ENCODE assay signal across 35 cellular contexts in the genomic region with DNA sequence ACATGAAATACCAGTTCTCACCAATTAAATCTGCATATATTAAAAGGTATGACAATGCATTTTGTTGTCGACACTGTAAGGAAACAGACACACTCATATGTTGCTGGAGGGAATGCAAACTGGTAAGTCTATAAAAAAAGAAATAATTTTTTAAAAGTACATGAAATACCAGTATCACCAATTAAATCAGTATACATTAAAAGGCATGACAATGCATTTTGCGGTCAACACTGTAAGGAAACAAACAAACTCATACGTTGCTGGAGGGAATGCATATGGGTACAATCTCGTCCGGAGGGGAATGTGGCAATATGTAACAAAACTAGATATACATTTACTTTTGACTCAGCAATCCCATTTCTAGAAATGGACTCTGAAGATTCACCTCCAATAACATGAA.
"Had no signal": no experiment of that assay in that cellular context is flagged by ENCODE, and none has a peak within 500 bp of the region (broad histone marks: within the 10 kb centered on the region; RNA-seq: fewer than 3 reads in every experiment).

No MANE protein-coding gene starts in this region.

- DNase-seq: Karpas-422, Kasumi-1, MG63, MM.1S, MV-4-11, NCI-H1048, NCI-H1092, NCI-H1092 treated with DMSO at 0.1 percent for 48 hours, NCI-H1105, NCI-H1105 treated with DMSO at 0.1 percent for 48 hours, NCI-H1417, NCI-H1417 treated with DMSO at 0.1 percent for 48 hours, NCI-H1436, NCI-H1436 treated with DMSO at 0.1 percent for 48 hours, NCI-H146, NCI-H1694, NCI-H1694 treated with DMSO at 0.1 percent for 48 hours, NCI-H187, NCI-H187 treated with DMSO at 0.1 percent for 48 hours, NCI-H1930, NCI-H2029, NCI-H2029 treated with DMSO at 0.1 percent for 48 hours, NCI-H2081, NCI-H2081 treated with DMSO at 0.1 percent for 48 hours, NCI-H2107, NCI-H2171, NCI-H2171 treated with DMSO at 0.1 percent for 48 hours, NCI-H2227 treated with DMSO at 0.1 percent for 48 hours, NCI-H226, NCI-H345, NCI-H446, NCI-H446 treated with DMSO at 0.1 percent for 48 hours, NCI-H510A, NCI-H510A treated with DMSO at 0.1 percent for 48 hours, NCI-H524 had no signal

- H3K27me3 ChIP-seq: MG63 had no signal

- H3K4me3 ChIP-seq: MG63 had no signal

- H3K9me3 ChIP-seq: MG63 had no signal
